8 cellular contexts compared by ENCODE assay signal in genomic region chr6:33787336-33787953, GRCh38. TPM values are rescaled to one million over a fixed set of nuclear protein-coding genes. Genes with fewer than 3 reads are reported as not detected.
A peak's percentile ranks its signal among the peaks of the same experiment; 100 is the strongest.
DNase-seq lines count a peak whose midpoint lies in the region; ATAC-seq and TF ChIP-seq lines count a peak whose summit lies in the region.

No MANE protein-coding gene starts in this region.

- CTCF ChIA-PET in AG04450 (lab: Charles Lee): interaction anchor here (0.6 to 5.5 kb wide), 3 partner anchors 15 to 240 kb away, joined by 3 to 31 read pairs (median 6); no protein-coding TSS in a partner anchor

- ATAC-seq in GM19467 (IDR thresholded peaks at IDR 0.05; ENCODE audit: unreplicated experiment): no peak

- H3K9ac ChIP-seq in HUES64 (ENCODE audit: low read depth, low read length): peak overlapping the region; percentile 86; the same call in 1 of the 2 replicates

- DNase-seq in AG04450 (ENCODE audit: low read depth, low spot score) (no peak), breast epithelium (ENCODE audit: low spot score in 2 of 2) (no peak), COLO668 (lab: John Stamatoyannopoulos, UW; ENCODE audit: unreplicated experiment) (no peak)
- no peak for DNase-seq in stimulated activated CD4-positive, alpha-beta T cell treated with anti-CD3 and anti-CD28 coated beads, Interleukin-2, amount 100 ng/mL, for 24 hours
- no peak for DNase-seq in stimulated activated CD4-positive, alpha-beta T cell treated with anti-CD3 and anti-CD28 coated beads, Interleukin-1b, Interleukin-23, amount 100 ng/mL, for 48 hours

- TF ChIP-seq CTCF in AG04450 (IDR thresholded peaks at IDR 0.05; ENCODE audit: low read depth, low read length) (no peak), breast epithelium (IDR thresholded peaks at IDR 0.05) (no peak)

- peak overlapping the region; percentile 69 for H3K4me3 ChIP-seq in AG04450 (ENCODE audit: low read depth, low read length)
- peak overlapping the region; percentile 83 for H3K4me3 ChIP-seq in HUES64 (ENCODE audit: low read length)
- H3K4me3 ChIP-seq in breast epithelium: peak overlapping the region; percentile 94 to 97 (median 95)
- peak overlapping the region; percentile 96 for H3K4me3 ChIP-seq in mononuclear cell (ENCODE audit: low read length)

- no peak for TF ChIP-seq POLR2A in breast epithelium (IDR thresholded peaks at IDR 0.05)

- H3K27me3 ChIP-seq in AG04450 (ENCODE audit: control insufficient read depth, insufficient read depth, low read length): no peaks in the 10 kb centered on the region
- no peaks in the 10 kb centered on the region for H3K27me3 ChIP-seq in HUES64 (ENCODE audit: insufficient read depth, low read length)
- no peaks in the 10 kb centered on the region for H3K27me3 ChIP-seq in breast epithelium
- no peaks in the 10 kb centered on the region for H3K27me3 ChIP-seq in mononuclear cell (ENCODE audit: insufficient read depth, low read length)

- WGBS in HUES64: 85% methylated on average over 7 of the region's 7 CpGs

- POLR2A ChIA-PET in AG04450 (lab: Yijun Ruan, JAX): interaction anchor here (0.7 to 1.9 kb wide), 4 partner anchors 10 to 53 kb away, joined by 3 to 12 read pairs (median 3); no protein-coding TSS in a partner anchor

- intact Hi-C loops in breast epithelium (cut with DNase I; ENCODE audit: low total_unique reads): loop anchor here (5.0 kb wide), 1 partner anchor 835 kb away; the partner anchor contains the start of gene HLA-DMA

- H3K27ac ChIP-seq in AG04450 (ENCODE audit: low read depth, low read length): peak overlapping the region; percentile 89
- H3K27ac ChIP-seq in HUES64 (ENCODE audit: low read depth, low read length): peak overlapping the region; percentile 80
- peak overlapping the region; percentile 96 to 97 for H3K27ac ChIP-seq in breast epithelium

- H3K9me3 ChIP-seq in AG04450 (ENCODE audit: control insufficient read depth, insufficient read depth, low read length): peaks cover 3% of the 10 kb centered on the region; the same call in 1 of the 2 replicates
- H3K9me3 ChIP-seq in HUES64 (ENCODE audit: insufficient read depth, low read depth, low read length): no peaks in the 10 kb centered on the region
- no peaks in the 10 kb centered on the region for H3K9me3 ChIP-seq in breast epithelium
- no peaks in the 10 kb centered on the region for H3K9me3 ChIP-seq in mononuclear cell (ENCODE audit: low read depth, low read length)

- H3K36me3 ChIP-seq in HUES64 (ENCODE audit: insufficient read depth, low read length) (peaks cover 35% of the 10 kb centered on the region), breast epithelium (no peaks in the 10 kb centered on the region)

- peaks cover 56% of the 10 kb centered on the region for H3K4me1 ChIP-seq in HUES64 (ENCODE audit: insufficient read depth, low read length)
- H3K4me1 ChIP-seq in breast epithelium: peaks cover 0 to 21% of the 10 kb centered on the region in 2 donors
- H3K4me1 ChIP-seq in mononuclear cell (ENCODE audit: insufficient read depth, low read length): peaks cover 41% of the 10 kb centered on the region

RNA-seq across cellular contexts. Expression of gene LEMD2, which starts 1.5 kb away (rescaled TPM):
- 47.4 and 53.9 TPM in 2 replicates for polyA plus RNA-seq in AG04450 (2011; rRNA removed)
- 47.0 and 48.2 TPM in 2 replicates for polyA minus RNA-seq in AG04450 (2011; rRNA and poly(A)+ RNA removed)
- 34.2 TPM for polyA plus RNA-seq in HUES64 (2013, experiment 1 of 2)
- polyA plus RNA-seq in HUES64 (2013, experiment 2 of 2): 32.4 TPM
- 10 to 100 TPM; 42.2 to 69.1 (median 59.0) TPM for total RNA-seq in breast epithelium
- 80.2 TPM for total RNA-seq in mononuclear cell

RNA-seq across cellular contexts. Expression of gene MLN, which starts 16.4 kb away (rescaled TPM):
- not detected in 2 replicates for polyA plus RNA-seq in AG04450 (2011; rRNA removed)
- polyA minus RNA-seq in AG04450 (2011; rRNA and poly(A)+ RNA removed): not detected in 2 replicates
- not detected for polyA plus RNA-seq in HUES64 (2013, experiment 1 of 2)
- polyA plus RNA-seq in HUES64 (2013, experiment 2 of 2): not detected
- total RNA-seq in breast epithelium (not detected), mononuclear cell (not detected)

RNA-seq across cellular contexts. Expression of gene IP6K3, which starts 40.7 kb away (rescaled TPM):
- 1.1 and 1.6 TPM in 2 replicates for polyA plus RNA-seq in AG04450 (2011; rRNA removed)
- 0.91 and 2.1 TPM in 2 replicates for polyA minus RNA-seq in AG04450 (2011; rRNA and poly(A)+ RNA removed)
- polyA plus RNA-seq in HUES64 (2013, experiment 1 of 2): 0.85 TPM
- polyA plus RNA-seq in HUES64 (2013, experiment 2 of 2): 1.5 TPM
- 1 to 10 TPM in 1 of 3 donors, under 1 TPM in 2; 0.15 to 4.2 (median 0.66) TPM for total RNA-seq in breast epithelium
- not detected for total RNA-seq in mononuclear cell
